ENCODE assay signal across 20 cellular contexts in genomic region chr12:76047060-76047459, GRCh38.
"Had no signal": no experiment of that assay in that cellular context is flagged by ENCODE, and none has a peak within 500 bp of the region (broad histone marks: within the 10 kb centered on the region; RNA-seq: fewer than 3 reads in every experiment).

No MANE protein-coding gene starts in this region.

- H3K4me3 Mint-ChIP-seq: activated T-helper 17 cell treated with anti-CD3 and anti-CD28 coated beads, Interleukin-2, amount 50 U/mL, for 72 hours; brain; nephron progenitor cell; T-helper 2 cell treated with Interferon-gamma antibody and Interleukin-4, amounts not matched to agents 5 μg/mL and 100 μg/mL, for 36 hours had no signal

- H3K4me1 ChIP-seq: foreskin keratinocyte, left ventricle myocardium inferior, pancreas, stomach, suprapubic skin had no signal

- H3K4me1 Mint-ChIP-seq: brain, nephron progenitor cell had no signal

- DNase-seq: activated CD4-positive, alpha-beta T cell treated with anti-CD3 and anti-CD28 coated beads, Interleukin-2, amount 50 U/mL, for 4 hours; aorta; caudate nucleus; dermis blood vessel endothelial cell; effector CD8-positive, alpha-beta T cell; foreskin keratinocyte; left ventricle myocardium inferior; mammary epithelial cell; nephron progenitor cell; pancreas; right cardiac atrium; stimulated activated CD4-positive, alpha-beta T cell treated with anti-CD3 and anti-CD28 coated beads, Interleukin-4, amount 100 ng/mL, for 24 hours; stomach; transverse colon had no signal

- H3K9me3 Mint-ChIP-seq: activated naive CD4-positive, alpha-beta T cell treated with anti-CD3 and anti-CD28 coated beads, Interleukin-2, amount 50 U/mL, for 72 hours; activated T-helper 17 cell treated with anti-CD3 and anti-CD28 coated beads, Interleukin-2, amount 50 U/mL, for 72 hours; brain; nephron progenitor cell; T-helper 2 cell treated with Interferon-gamma antibody and Interleukin-4, amounts not matched to agents 5 μg/mL and 100 μg/mL, for 36 hours had no signal

- H3K27me3 ChIP-seq: foreskin keratinocyte, pancreas, stomach, suprapubic skin, transverse colon had no signal

- H3K4me3 ChIP-seq: left ventricle myocardium inferior, pancreas, stomach, suprapubic skin, transverse colon had no signal

- H3K27ac Mint-ChIP-seq: activated T-helper 17 cell treated with anti-CD3 and anti-CD28 coated beads, Interleukin-2, amount 50 U/mL, for 72 hours; nephron progenitor cell; T-helper 2 cell treated with Interferon-gamma antibody and Interleukin-4, amounts not matched to agents 5 μg/mL and 100 μg/mL, for 36 hours had no signal

- H3K27me3 Mint-ChIP-seq: activated T-helper 17 cell treated with anti-CD3 and anti-CD28 coated beads, Interleukin-2, amount 50 U/mL, for 72 hours; brain had no signal

- H3K9me3 ChIP-seq: left ventricle myocardium inferior, pancreas, stomach, suprapubic skin, transverse colon had no signal

- H3K27ac ChIP-seq: foreskin keratinocyte, left ventricle myocardium inferior, pancreas, stomach, suprapubic skin, transverse colon, VCaP had no signal

- ATAC-seq: activated naive CD4-positive, alpha-beta T cell treated with anti-CD3 and anti-CD28 coated beads, Interleukin-2, amount 50 U/mL, for 72 hours; activated T-helper 17 cell treated with anti-CD3 and anti-CD28 coated beads, Interleukin-2, amount 50 U/mL, for 72 hours; foreskin keratinocyte; pancreas; right cardiac atrium had no signal
